In genomic region chr2:13021470-13021957, GRCh38 we compare ENCODE assay signal across 1 cellular context.
TF ChIP-seq lines count a peak whose summit lies in the region.

No MANE protein-coding gene starts in this region.

TF ChIP-seq in HEK293, 187 proteins besides CTCF, POLR2A, EP300 and RAD21 (continued from another document):
- TF ChIP-seq ZNF510 (tag by site-specific recombination; IDR thresholded peaks at IDR 0.05; ENCODE audit: insufficient replicate concordance), result no peak
- no peak for TF ChIP-seq ZBTB17 (tag by site-specific recombination; IDR thresholded peaks at IDR 0.05)
